In the genomic region with DNA sequence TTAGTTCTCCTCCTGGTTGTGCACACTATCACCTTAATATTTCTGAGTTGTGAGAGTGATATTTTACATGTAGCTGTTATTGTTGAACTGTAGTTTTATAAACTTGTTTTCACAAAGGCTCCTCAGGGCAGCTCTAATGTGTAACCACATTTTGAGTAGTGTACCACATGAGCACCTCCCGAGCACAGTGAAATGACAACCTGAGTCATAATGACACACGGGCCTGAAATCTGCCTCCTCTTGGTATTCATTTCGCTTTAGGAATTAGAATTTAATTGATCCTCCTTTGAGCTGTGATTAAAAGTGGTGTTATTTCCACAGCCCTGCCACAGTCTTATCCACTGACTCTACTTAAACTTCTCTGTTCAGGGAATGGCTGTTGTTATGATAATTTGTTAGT, we compare ENCODE assay signal across 9 cellular contexts. TPM values are rescaled to one million over a fixed set of nuclear protein-coding genes. Genes with fewer than 3 reads are reported as not detected.
A peak's percentile ranks its signal among the peaks of the same experiment; 100 is the strongest.
DNase-seq lines count a peak whose midpoint lies in the region; ATAC-seq and TF ChIP-seq lines count a peak whose summit lies in the region.
"Had no signal": no experiment of that assay in that cellular context is flagged by ENCODE, and none has a peak within 500 bp of the region (broad histone marks: within the 10 kb centered on the region; RNA-seq: fewer than 3 reads in every experiment).

No MANE protein-coding gene starts in this region.

- no peaks in the 10 kb centered on the region for H3K9me3 Mint-ChIP-seq in CD14-positive monocyte
- H3K9me3 Mint-ChIP-seq: brain had no signal

- TF ChIP-seq CTCF in foreskin keratinocyte (conservative IDR thresholded peaks at IDR 0.05) (no peak), CD14-positive monocyte (IDR thresholded peaks at IDR 0.05) (no peak)

- ATAC-seq in GM18505 (IDR thresholded peaks at IDR 0.05; ENCODE audit: unreplicated experiment): peak; percentile 44
- ATAC-seq in GM21786 (IDR thresholded peaks at IDR 0.05; ENCODE audit: unreplicated experiment): peak; percentile 37
- ATAC-seq in foreskin keratinocyte: peak; percentile 96

- no peaks in the 10 kb centered on the region for H3K27me3 Mint-ChIP-seq in CD14-positive monocyte (ENCODE audit: low read depth in 3 of 3)
- H3K27me3 Mint-ChIP-seq: brain had no signal

- no peak overlapping the region for H3K27ac ChIP-seq in foreskin keratinocyte

- no peaks in the 10 kb centered on the region for H3K27me3 ChIP-seq in foreskin keratinocyte

- peaks cover 62 to 75% of the 10 kb centered on the region in 2 donors for H3K36me3 Mint-ChIP-seq in CD14-positive monocyte

- peaks cover 38% of the 10 kb centered on the region for H3K4me1 Mint-ChIP-seq in CD14-positive monocyte

- no peak overlapping the region for H3K4me3 Mint-ChIP-seq in CD14-positive monocyte

- DNase-seq in MV-4-11 (lab: John Stamatoyannopoulos, UW): peak; percentile 18
- DNase-seq in foreskin keratinocyte: peak in 1 of 2 donors; percentile 59
- no peak for DNase-seq in effector CD4-positive, alpha-beta T cell
- DNase-seq in CD14-positive monocyte (ENCODE audit: low spot score): no peak
- DNase-seq in NCI-H2171 (lab: John Stamatoyannopoulos, UW): no peak
- no peak for DNase-seq in stimulated activated CD8-positive, alpha-beta memory T cell treated with anti-CD3 and anti-CD28 coated beads, Interleukin-4, amount 100 ng/mL, for 48 hours

- TF ChIP-seq POLR2A in GM18505 (IDR thresholded peaks at IDR 0.05; ENCODE audit: borderline replicate concordance, extremely low read depth, insufficient read depth, insufficient read length): no peak

- peak overlapping the region in 1 of 7 donors; percentile 14 for H3K27ac Mint-ChIP-seq in CD14-positive monocyte

- peaks cover 7% of the 10 kb centered on the region for H3K4me1 ChIP-seq in foreskin keratinocyte

- intact Hi-C loops in CD14-positive monocyte (cut with micrococcal nuclease): loop anchor here in 1 of 2 donors (10.0 kb wide), 1 partner anchor 1502 kb away; the partner anchor contains the start of gene MED10

RNA-seq across cellular contexts. Expression of gene MTRR, which starts 7.9 kb away (rescaled TPM):
- total RNA-seq in foreskin keratinocyte: 38.1 and 40.0 TPM in 2 replicates
- polyA plus RNA-seq in foreskin keratinocyte (12.8 and 15.4 TPM in 2 replicates), CD14-positive monocyte (10 to 100 TPM; 18.0 to 22.1 TPM)

RNA-seq across cellular contexts. Expression of gene FASTKD3, which starts 8.0 kb away (rescaled TPM):
- total RNA-seq in foreskin keratinocyte: 10.5 and 13.2 TPM in 2 replicates
- polyA plus RNA-seq in foreskin keratinocyte: 9.0 and 10.9 TPM in 2 replicates
- polyA plus RNA-seq in CD14-positive monocyte: 10 to 100 TPM; 10.7 to 15.5 TPM

RNA-seq across cellular contexts. Expression of gene CFAP90, which starts 25.9 kb away (rescaled TPM):
- not detected in 2 replicates for total RNA-seq in foreskin keratinocyte
- polyA plus RNA-seq in foreskin keratinocyte: 0.03 and 0.07 TPM in 2 replicates
- polyA plus RNA-seq in CD14-positive monocyte: not detected

Comparison
In these comparisons a context has a peak if more than half of its experiments do, and no peak if none do; other contexts are left out.
1. ATAC-seq: peak in every context shown above with its lines; median percentile 96 in foreskin keratinocyte; 44 in GM18505; 37 in GM21786.